ENCODE assay signal across 8 cellular contexts in the genomic region with DNA sequence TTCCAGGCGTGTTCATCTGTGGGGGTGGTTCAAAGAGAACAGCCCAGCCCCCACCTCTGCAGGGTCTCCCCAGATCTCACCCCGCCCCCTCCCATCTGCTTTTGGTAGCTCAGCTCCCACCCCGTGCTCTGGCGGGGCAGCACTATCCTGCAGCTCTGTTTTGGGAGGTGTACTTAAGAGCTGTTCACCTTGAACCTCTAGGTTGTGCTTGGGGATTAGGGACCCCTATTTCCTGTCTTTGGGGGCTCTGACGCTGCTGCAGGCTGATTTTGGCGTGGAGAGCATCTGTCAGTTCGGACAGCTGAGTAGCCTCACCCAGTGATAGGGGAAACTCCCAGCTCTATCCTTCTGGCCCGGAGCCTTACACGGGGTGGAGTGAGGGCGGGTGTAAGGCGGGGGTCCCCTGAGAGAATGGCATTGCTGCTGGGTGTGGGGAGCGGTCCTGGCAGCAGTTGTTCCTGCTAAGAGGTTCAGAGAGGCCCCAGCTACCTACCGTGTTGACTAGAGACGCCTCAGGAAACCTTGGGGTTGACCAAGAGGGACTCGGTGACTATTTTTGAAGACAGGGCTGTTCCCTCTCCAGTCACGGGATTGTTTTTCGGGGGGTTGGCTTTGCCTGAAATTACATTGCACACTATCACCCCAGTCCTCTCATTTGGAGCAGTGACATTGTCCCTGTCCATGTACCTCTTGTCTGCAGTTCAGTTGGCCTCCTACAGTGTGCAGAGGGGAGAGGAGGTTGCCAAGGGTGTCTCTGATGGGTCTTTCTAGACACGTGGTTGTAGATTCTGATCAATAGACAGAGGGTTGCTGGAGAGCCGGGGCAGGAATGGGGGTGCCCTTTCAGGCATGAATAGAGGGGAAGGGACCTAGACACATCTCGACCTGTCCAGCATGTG. TPM values are rescaled to one million over a fixed set of nuclear protein-coding genes. Genes with fewer than 3 reads are reported as not detected.
DNase-seq lines count a peak whose midpoint lies in the region; ATAC-seq, FAIRE-seq and TF ChIP-seq lines count a peak whose summit lies in the region.

No MANE protein-coding gene starts in this region.

- H3K9ac ChIP-seq in endothelial cell of umbilical vein (replicated peaks; ENCODE audit: extremely low read depth, insufficient read depth, low read length) = peak overlapping the region; percentile 88

- peak overlapping the region; percentile 96 for H2AFZ ChIP-seq in endothelial cell of umbilical vein (ENCODE audit: low read depth, low read length)

- peaks cover 12% of the 10 kb centered on the region for H3K79me2 ChIP-seq in endothelial cell of umbilical vein (ENCODE audit: control insufficient read depth, insufficient read depth, low read length)

- dilution Hi-C loops in endothelial cell of umbilical vein (cut with MboI; ENCODE audit: extremely low pct_ligation_motif_present, low sequenced_read_pairs) = no loop called here

- H3K27me3 ChIP-seq in endothelial cell of umbilical vein (ENCODE audit: control insufficient read depth in 2 of 2, insufficient read depth in 2 of 2, low read length in 2 of 2) = no peaks in the 10 kb centered on the region

- H3K4me3 Mint-ChIP-seq in nephron = peak overlapping the region; percentile 85 to 92 (median 90)

- H4K20me1 ChIP-seq in endothelial cell of umbilical vein (replicated peaks; ENCODE audit: control insufficient read depth, extremely low read depth, insufficient read depth, low read length) = no peaks in the 10 kb centered on the region

- H3K4me2 ChIP-seq in endothelial cell of umbilical vein (ENCODE audit: insufficient read depth, low read length) = peak overlapping the region; percentile 78

- peak; percentile 3 for ATAC-seq in GM21576 (IDR thresholded peaks at IDR 0.05; ENCODE audit: unreplicated experiment)

- no peaks in the 10 kb centered on the region for H3K27me3 Mint-ChIP-seq in nephron (ENCODE audit: low read depth)

- POLR2A ChIA-PET in endothelial cell of umbilical vein (lab: Charles Lee) = no interaction called here

- peaks cover 18% of the 10 kb centered on the region for H3K4me1 ChIP-seq in endothelial cell of umbilical vein (ENCODE audit: control insufficient read depth, extremely low read depth, insufficient read depth, low read length)

- no peak for FAIRE-seq in endothelial cell of umbilical vein (lab: Jason Lieb, UNC)

- peaks cover 6% of the 10 kb centered on the region for H3K36me3 Mint-ChIP-seq in nephron (ENCODE audit: low read depth)

- intact Hi-C loops in endothelial cell of umbilical vein (cut with micrococcal nuclease) = loop anchor here (2.0 kb wide), 1 partner anchor 27 kb away; no protein-coding TSS in a partner anchor

- TSS peak; percentile 30 for BruUV-seq in endothelial cell of umbilical vein (replicated peaks; lab: Mats Ljungman, UMichigan)

- H3K9me3 ChIP-seq in endothelial cell of umbilical vein (replicated peaks; ENCODE audit: control insufficient read depth, insufficient read depth, low read length) = no peaks in the 10 kb centered on the region

- peak overlapping the region; percentile 61 to 91 (median 91) for H3K4me3 ChIP-seq in endothelial cell of umbilical vein (replicated peaks in 1 of 3; ENCODE audit: insufficient read depth in 1 of 3, low read depth in 1 of 3, low read length in 3 of 3)

- no peak for TF ChIP-seq POLR2A in endothelial cell of umbilical vein (IDR thresholded peaks at IDR 0.05; ENCODE audit: low read depth, low read length)

- no peak overlapping the region for H3K27ac ChIP-seq in endothelial cell of umbilical vein (ENCODE audit: insufficient read depth, low read depth, low read length)

- peaks cover 42% of the 10 kb centered on the region for H3K4me1 Mint-ChIP-seq in nephron

- peak overlapping the region; percentile 69 to 96 (median 70) for H3K27ac Mint-ChIP-seq in nephron

- no peak for TF ChIP-seq CTCF in endothelial cell of umbilical vein (IDR thresholded peaks at IDR 0.05; ENCODE audit: extremely low read depth in 1 of 2, insufficient read depth in 1 of 2, low read depth in 1 of 2, low read length in 2 of 2)
- no peak for TF ChIP-seq CTCF in nephron (IDR thresholded peaks at IDR 0.05; ENCODE audit: unreplicated experiment in 3 of 3)

- peaks cover 3% of the 10 kb centered on the region for H3K9me3 Mint-ChIP-seq in nephron

- no peaks in the 10 kb centered on the region for H3K9me1 ChIP-seq in endothelial cell of umbilical vein (replicated peaks; ENCODE audit: control insufficient read depth, extremely low read depth, insufficient read depth, low read length)

- no peaks in the 10 kb centered on the region for H3K36me3 ChIP-seq in endothelial cell of umbilical vein (ENCODE audit: control insufficient read depth in 2 of 2, extremely low read depth in 1 of 2, insufficient read depth in 2 of 2, low read length in 2 of 2)

- DNase-seq in RPMI8226 (peak; percentile 22), endothelial cell of umbilical vein (ENCODE audit: low read depth, low spot score) (no peak), germinal center (ENCODE audit: low spot score) (no peak), NCI-H524 treated with DMSO at 0.1 percent for 48 hours (lab: John Stamatoyannopoulos, UW) (no peak), activated gamma-delta T cell (lab: John Stamatoyannopoulos, UW) (no peak), NCI-H2196 (lab: John Stamatoyannopoulos, UW; ENCODE audit: unreplicated experiment) (no peak)

- CTCF ChIA-PET in endothelial cell of umbilical vein (lab: Charles Lee) = interaction anchor here (1.1 to 4.2 kb wide), 12 partner anchors 9 to 161 kb away, joined by 3 to 47 read pairs (median 6); partner anchors contain the start of gene RHOF

TF ChIP-seq in endothelial cell of umbilical vein, 7 proteins besides CTCF, POLR2A, EP300 and RAD21:
- TF ChIP-seq POLR2AphosphoS5 (IDR thresholded peaks at IDR 0.05; ENCODE audit: insufficient read depth, low read depth, low read length) (no peak), MYC (IDR thresholded peaks at IDR 0.05; ENCODE audit: low read depth, low read length) (no peak), FOS (IDR thresholded peaks at IDR 0.05; ENCODE audit: borderline replicate concordance, insufficient read depth, low read length) (no peak), JUN (IDR thresholded peaks at IDR 0.05; ENCODE audit: borderline replicate concordance, insufficient read depth, insufficient read length, low read depth) (no peak), EZH2 (IDR thresholded peaks at IDR 0.05; ENCODE audit: borderline replicate concordance, low read depth, low read length, severe bottlenecking) (no peak), GATA2 (IDR thresholded peaks at IDR 0.05; ENCODE audit: insufficient read depth, insufficient read length, low read depth, low read length) (no peak)
- TF ChIP-seq, protein P1, sequence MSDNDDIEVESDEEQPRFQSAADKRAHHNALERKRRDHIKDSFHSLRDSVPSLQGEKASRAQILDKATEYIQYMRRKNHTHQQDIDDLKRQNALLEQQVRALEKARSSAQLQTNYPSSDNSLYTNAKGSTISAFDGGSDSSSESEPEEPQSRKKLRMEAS (IDR thresholded peaks at IDR 0.05; ENCODE audit: insufficient read depth, insufficient read length) = no peak

RNA-seq across cellular contexts. Expression of gene TMEM120B, which starts 1.0 kb away (rescaled TPM):
- 12.8 and 15.9 TPM in 2 replicates for total RNA-seq in endothelial cell of umbilical vein
- polyA plus RNA-seq in endothelial cell of umbilical vein = 10.4 and 13.5 TPM in 2 replicates
- 7.9 and 8.4 TPM in 2 replicates for polyA plus RNA-seq in endothelial cell of umbilical vein (2011; cell fraction: cytosol; rRNA removed)
- polyA plus RNA-seq in endothelial cell of umbilical vein (2011; cell fraction: nucleus; rRNA removed) = 31.4 and 38.0 TPM in 2 replicates
- 7.2 and 9.6 TPM in 2 replicates for polyA plus RNA-seq in endothelial cell of umbilical vein (2012)
- polyA minus RNA-seq in endothelial cell of umbilical vein = 18.8 and 21.0 TPM in 2 replicates
- polyA minus RNA-seq in endothelial cell of umbilical vein (2011; cell fraction: cytosol; rRNA and poly(A)+ RNA removed) = 16.1 TPM
- polyA minus RNA-seq in endothelial cell of umbilical vein (2011; cell fraction: nucleus; rRNA and poly(A)+ RNA removed) = 9.2 and 9.3 TPM in 2 replicates

RNA-seq across cellular contexts. Expression of gene MORN3, which starts 44.1 kb away (rescaled TPM):
- 0.62 and 0.73 TPM in 2 replicates for total RNA-seq in endothelial cell of umbilical vein
- 0.30 and 0.66 TPM in 2 replicates for polyA plus RNA-seq in endothelial cell of umbilical vein
- polyA plus RNA-seq in endothelial cell of umbilical vein (2011; cell fraction: cytosol; rRNA removed) = 0.49 and 0.69 TPM in 2 replicates
- 0.35 and 0.41 TPM in 2 replicates for polyA plus RNA-seq in endothelial cell of umbilical vein (2011; cell fraction: nucleus; rRNA removed)
- 0.54 and 0.55 TPM in 2 replicates for polyA plus RNA-seq in endothelial cell of umbilical vein (2012)
- 0.17 and 0.68 TPM in 2 replicates for polyA minus RNA-seq in endothelial cell of umbilical vein
- not detected for polyA minus RNA-seq in endothelial cell of umbilical vein (2011; cell fraction: cytosol; rRNA and poly(A)+ RNA removed)
- 0.19 TPM in 1 of 2 replicates, not detected in the other for polyA minus RNA-seq in endothelial cell of umbilical vein (2011; cell fraction: nucleus; rRNA and poly(A)+ RNA removed)
